ENCODE assay signal across 1 cellular context in genomic region chr11:30567644-30568043, GRCh38.
TF ChIP-seq lines count a peak whose summit lies in the region.

No MANE protein-coding gene starts in this region.

TF ChIP-seq in GM23338, 12 proteins besides CTCF, POLR2A, EP300 and RAD21 (continued from another document):
- TF ChIP-seq, protein P1, sequence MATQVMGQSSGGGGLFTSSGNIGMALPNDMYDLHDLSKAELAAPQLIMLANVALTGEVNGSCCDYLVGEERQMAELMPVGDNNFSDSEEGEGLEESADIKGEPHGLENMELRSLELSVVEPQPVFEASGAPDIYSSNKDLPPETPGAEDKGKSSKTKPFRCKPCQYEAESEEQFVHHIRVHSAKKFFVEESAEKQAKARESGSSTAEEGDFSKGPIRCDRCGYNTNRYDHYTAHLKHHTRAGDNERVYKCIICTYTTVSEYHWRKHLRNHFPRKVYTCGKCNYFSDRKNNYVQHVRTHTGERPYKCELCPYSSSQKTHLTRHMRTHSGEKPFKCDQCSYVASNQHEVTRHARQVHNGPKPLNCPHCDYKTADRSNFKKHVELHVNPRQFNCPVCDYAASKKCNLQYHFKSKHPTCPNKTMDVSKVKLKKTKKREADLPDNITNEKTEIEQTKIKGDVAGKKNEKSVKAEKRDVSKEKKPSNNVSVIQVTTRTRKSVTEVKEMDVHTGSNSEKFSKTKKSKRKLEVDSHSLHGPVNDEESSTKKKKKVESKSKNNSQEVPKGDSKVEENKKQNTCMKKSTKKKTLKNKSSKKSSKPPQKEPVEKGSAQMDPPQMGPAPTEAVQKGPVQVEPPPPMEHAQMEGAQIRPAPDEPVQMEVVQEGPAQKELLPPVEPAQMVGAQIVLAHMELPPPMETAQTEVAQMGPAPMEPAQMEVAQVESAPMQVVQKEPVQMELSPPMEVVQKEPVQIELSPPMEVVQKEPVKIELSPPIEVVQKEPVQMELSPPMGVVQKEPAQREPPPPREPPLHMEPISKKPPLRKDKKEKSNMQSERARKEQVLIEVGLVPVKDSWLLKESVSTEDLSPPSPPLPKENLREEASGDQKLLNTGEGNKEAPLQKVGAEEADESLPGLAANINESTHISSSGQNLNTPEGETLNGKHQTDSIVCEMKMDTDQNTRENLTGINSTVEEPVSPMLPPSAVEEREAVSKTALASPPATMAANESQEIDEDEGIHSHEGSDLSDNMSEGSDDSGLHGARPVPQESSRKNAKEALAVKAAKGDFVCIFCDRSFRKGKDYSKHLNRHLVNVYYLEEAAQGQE (IDR thresholded peaks at IDR 0.05; ENCODE audit: unreplicated experiment): no peak
- TF ChIP-seq CREB1 (CRISPR knock-in tag; IDR thresholded peaks at IDR 0.05; ENCODE audit: low read depth): no peak
- no peak for TF ChIP-seq EZH2 (IDR thresholded peaks at IDR 0.05; ENCODE audit: low read depth, unreplicated experiment)
- TF ChIP-seq POLR2AphosphoS5 (IDR thresholded peaks at IDR 0.05; ENCODE audit: low read depth): no peak
- TF ChIP-seq NANOG (IDR thresholded peaks at IDR 0.05; ENCODE audit: borderline replicate concordance): no peak
- TF ChIP-seq JUNB (IDR thresholded peaks at IDR 0.05; ENCODE audit: unreplicated experiment): no peak
- TF ChIP-seq EZH2phosphoT487 (IDR thresholded peaks at IDR 0.05; ENCODE audit: unreplicated experiment): no peak
- TF ChIP-seq, protein P2, sequence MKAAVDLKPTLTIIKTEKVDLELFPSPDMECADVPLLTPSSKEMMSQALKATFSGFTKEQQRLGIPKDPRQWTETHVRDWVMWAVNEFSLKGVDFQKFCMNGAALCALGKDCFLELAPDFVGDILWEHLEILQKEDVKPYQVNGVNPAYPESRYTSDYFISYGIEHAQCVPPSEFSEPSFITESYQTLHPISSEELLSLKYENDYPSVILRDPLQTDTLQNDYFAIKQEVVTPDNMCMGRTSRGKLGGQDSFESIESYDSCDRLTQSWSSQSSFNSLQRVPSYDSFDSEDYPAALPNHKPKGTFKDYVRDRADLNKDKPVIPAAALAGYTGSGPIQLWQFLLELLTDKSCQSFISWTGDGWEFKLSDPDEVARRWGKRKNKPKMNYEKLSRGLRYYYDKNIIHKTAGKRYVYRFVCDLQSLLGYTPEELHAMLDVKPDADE (IDR thresholded peaks at IDR 0.05): no peak
